Comparison of ENCODE assay signal across 8 cellular contexts in genomic region chr11:64239662-64240466, GRCh38. TPM values are rescaled to one million over a fixed set of nuclear protein-coding genes. Genes with fewer than 3 reads are reported as not detected.
DNase-seq lines count a peak whose midpoint lies in the region; ATAC-seq, FAIRE-seq and TF ChIP-seq lines count a peak whose summit lies in the region.

No MANE protein-coding gene starts in this region.

- peak overlapping the region; percentile 94 for H3K27ac Mint-ChIP-seq in activated T-helper 1 cell treated with anti-CD3 and anti-CD28 coated beads, Interleukin-12 subunit alpha, Interleukin-12 subunit beta, Interleukin-2, Interleukin-4 antibody, amounts not matched to agents 30 ng/mL and 10 ng/mL and 1 ng/mL, durations not matched to agents 14 hours and 24 hours and 36 hours

- no peaks in the 10 kb centered on the region for H3K27me3 Mint-ChIP-seq in activated T-helper 1 cell treated with anti-CD3 and anti-CD28 coated beads, Interleukin-12 subunit alpha, Interleukin-12 subunit beta, Interleukin-2, Interleukin-4 antibody, amounts not matched to agents 30 ng/mL and 10 ng/mL and 1 ng/mL, durations not matched to agents 14 hours and 24 hours and 36 hours (ENCODE audit: insufficient read depth)

- DNase-seq in GF-D8 (lab: John Stamatoyannopoulos, UW) = peak; percentile 70
- no peak for DNase-seq in activated T-helper 1 cell treated with anti-CD3 and anti-CD28 coated beads, Interleukin-12 subunit alpha, Interleukin-12 subunit beta, Interleukin-2, Interleukin-4 antibody, amounts not matched to agents 30 ng/mL and 10 ng/mL and 1 ng/mL, durations not matched to agents 14 hours and 24 hours and 36 hours (ENCODE audit: low spot score)
- no peak for DNase-seq in kidney
- DNase-seq in RCC 7860 (ENCODE audit: low spot score) = no peak
- no peak for DNase-seq in cerebellar cortex (ENCODE audit: low spot score)
- DNase-seq in GM12892 (ENCODE audit: insufficient read length) = no peak

- H3K9me3 Mint-ChIP-seq in activated T-helper 1 cell treated with anti-CD3 and anti-CD28 coated beads, Interleukin-12 subunit alpha, Interleukin-12 subunit beta, Interleukin-2, Interleukin-4 antibody, amounts not matched to agents 30 ng/mL and 10 ng/mL and 1 ng/mL, durations not matched to agents 14 hours and 24 hours and 36 hours = no peaks in the 10 kb centered on the region

- TF ChIP-seq CTCF in kidney (IDR thresholded peaks at IDR 0.05; ENCODE audit: borderline replicate concordance, extremely low read depth, insufficient read depth) = no peak

- H3K36me3 Mint-ChIP-seq in activated T-helper 1 cell treated with anti-CD3 and anti-CD28 coated beads, Interleukin-12 subunit alpha, Interleukin-12 subunit beta, Interleukin-2, Interleukin-4 antibody, amounts not matched to agents 30 ng/mL and 10 ng/mL and 1 ng/mL, durations not matched to agents 14 hours and 24 hours and 36 hours (ENCODE audit: low read depth) = peaks cover 21% of the 10 kb centered on the region

- peaks cover 12 to 18% of the 10 kb centered on the region in 2 donors for H3K36me3 ChIP-seq in kidney (ENCODE audit: control insufficient read depth in 1 of 2, insufficient read depth in 2 of 2, low read length in 2 of 2)
- H3K36me3 ChIP-seq in thymus (ENCODE audit: control insufficient read depth, insufficient read depth) = peaks cover 19% of the 10 kb centered on the region

- H3K4me3 ChIP-seq in kidney (ENCODE audit: low read length in 2 of 2) = peak overlapping the region; percentile 79 to 91
- H3K4me3 ChIP-seq in thymus (ENCODE audit: low read length) = peak overlapping the region; percentile 54

- no peaks in the 10 kb centered on the region for H3K27me3 ChIP-seq in thymus (ENCODE audit: control insufficient read depth, insufficient read depth)

- H3K9ac ChIP-seq in kidney (ENCODE audit: low read length in 2 of 2) = peak overlapping the region; percentile 97 to 100

- no peak for TF ChIP-seq POLR2A in GM12892 (IDR thresholded peaks at IDR 0.05; ENCODE audit: low read depth, low read length)

- peaks cover 41% of the 10 kb centered on the region for H3K4me1 Mint-ChIP-seq in activated T-helper 1 cell treated with anti-CD3 and anti-CD28 coated beads, Interleukin-12 subunit alpha, Interleukin-12 subunit beta, Interleukin-2, Interleukin-4 antibody, amounts not matched to agents 30 ng/mL and 10 ng/mL and 1 ng/mL, durations not matched to agents 14 hours and 24 hours and 36 hours (ENCODE audit: low read depth)

- intact Hi-C loops in activated T-helper 1 cell treated with anti-CD3 and anti-CD28 coated beads, Interleukin-12 subunit alpha, Interleukin-12 subunit beta, Interleukin-2, Interleukin-4 antibody, amounts not matched to agents 30 ng/mL and 10 ng/mL and 1 ng/mL, durations not matched to agents 14 hours and 24 hours and 36 hours (cut with micrococcal nuclease) = loop anchor here (2.0 to 5.0 kb wide), 2 partner anchors 33 to 1648 kb away; partner anchors contain the start of genes FERMT3 and TUT1
- intact Hi-C loops in kidney (cut with DNase I) = no loop called here

- H3K4me3 Mint-ChIP-seq in activated T-helper 1 cell treated with anti-CD3 and anti-CD28 coated beads, Interleukin-12 subunit alpha, Interleukin-12 subunit beta, Interleukin-2, Interleukin-4 antibody, amounts not matched to agents 30 ng/mL and 10 ng/mL and 1 ng/mL, durations not matched to agents 14 hours and 24 hours and 36 hours = peak overlapping the region; percentile 94

- 82% methylated on average over 12 of the region's 12 CpGs for WGBS in thymus

- H3K4me1 ChIP-seq in kidney (ENCODE audit: control insufficient read depth in 1 of 2, insufficient read depth in 1 of 2, low read depth in 1 of 2, low read length in 2 of 2) = peaks cover 29 to 33% of the 10 kb centered on the region in 2 donors
- H3K4me1 ChIP-seq in thymus (ENCODE audit: control insufficient read depth, insufficient read depth, low read length) = peaks cover 13% of the 10 kb centered on the region

- H3K27ac ChIP-seq in kidney (ENCODE audit: low read depth in 2 of 2, low read length in 2 of 2) = peak overlapping the region; percentile 100
- H3K27ac ChIP-seq in thymus (ENCODE audit: low read depth) = peak overlapping the region; percentile 96

- FAIRE-seq in kidney (lab: Jason Lieb, UNC) = no peak
- no peak for FAIRE-seq in RCC 7860 (lab: Jason Lieb, UNC)
- FAIRE-seq in GM12892 (lab: Jason Lieb, UNC) = no peak

- no peaks in the 10 kb centered on the region for H3K9me3 ChIP-seq in kidney (ENCODE audit: control insufficient read depth in 1 of 2, low read length in 2 of 2)
- no peaks in the 10 kb centered on the region for H3K9me3 ChIP-seq in thymus (ENCODE audit: control insufficient read depth)

- ATAC-seq in HG03159 (IDR thresholded peaks at IDR 0.05; ENCODE audit: unreplicated experiment) = peak; percentile 7

RNA-seq across cellular contexts. Expression of gene FKBP2, which starts 1.0 kb away (rescaled TPM):
- total RNA-seq in activated T-helper 1 cell treated with anti-CD3 and anti-CD28 coated beads, Interleukin-12 subunit alpha, Interleukin-12 subunit beta, Interleukin-2, Interleukin-4 antibody, amounts not matched to agents 30 ng/mL and 10 ng/mL and 1 ng/mL, durations not matched to agents 14 hours and 24 hours and 36 hours = 32.6 and 34.3 TPM in 2 replicates
- 76.0 TPM for total RNA-seq in kidney
- polyA plus RNA-seq in kidney (ENCODE audit: insufficient read depth, low read depth, low replicate concordance) (411 TPM), thymus (128 TPM)
- polyA plus RNA-seq in GM12892 (2012; ENCODE audit: missing spikeins) = 33.2 TPM

RNA-seq across cellular contexts. Expression of gene VEGFB, which starts 5.5 kb away (rescaled TPM):
- 55.5 and 60.2 TPM in 2 replicates for total RNA-seq in activated T-helper 1 cell treated with anti-CD3 and anti-CD28 coated beads, Interleukin-12 subunit alpha, Interleukin-12 subunit beta, Interleukin-2, Interleukin-4 antibody, amounts not matched to agents 30 ng/mL and 10 ng/mL and 1 ng/mL, durations not matched to agents 14 hours and 24 hours and 36 hours
- 77.6 TPM for total RNA-seq in kidney
- 157 TPM for polyA plus RNA-seq in kidney (ENCODE audit: insufficient read depth, low read depth, low replicate concordance)
- 70.2 TPM for polyA plus RNA-seq in thymus
- 72.9 TPM for polyA plus RNA-seq in GM12892 (2012; ENCODE audit: missing spikeins)

RNA-seq across cellular contexts. Expression of gene PPP1R14B, which starts 6.9 kb away (rescaled TPM):
- 238 and 248 TPM in 2 replicates for total RNA-seq in activated T-helper 1 cell treated with anti-CD3 and anti-CD28 coated beads, Interleukin-12 subunit alpha, Interleukin-12 subunit beta, Interleukin-2, Interleukin-4 antibody, amounts not matched to agents 30 ng/mL and 10 ng/mL and 1 ng/mL, durations not matched to agents 14 hours and 24 hours and 36 hours
- total RNA-seq in kidney = 86.5 TPM
- 145 TPM for polyA plus RNA-seq in kidney (ENCODE audit: insufficient read depth, low read depth, low replicate concordance)
- polyA plus RNA-seq in thymus = 105 TPM
- 121 TPM for polyA plus RNA-seq in GM12892 (2012; ENCODE audit: missing spikeins)

RNA-seq across cellular contexts. Expression of gene DNAJC4, which starts 9.5 kb away (rescaled TPM):
- 18.4 and 19.8 TPM in 2 replicates for total RNA-seq in activated T-helper 1 cell treated with anti-CD3 and anti-CD28 coated beads, Interleukin-12 subunit alpha, Interleukin-12 subunit beta, Interleukin-2, Interleukin-4 antibody, amounts not matched to agents 30 ng/mL and 10 ng/mL and 1 ng/mL, durations not matched to agents 14 hours and 24 hours and 36 hours
- 31.1 TPM for total RNA-seq in kidney
- polyA plus RNA-seq in kidney (ENCODE audit: insufficient read depth, low read depth, low replicate concordance) (102 TPM), thymus (134 TPM)
- 41.5 TPM for polyA plus RNA-seq in GM12892 (2012; ENCODE audit: missing spikeins)

RNA-seq across cellular contexts. Expression of gene PLCB3, which starts 11.5 kb away (rescaled TPM):
- total RNA-seq in activated T-helper 1 cell treated with anti-CD3 and anti-CD28 coated beads, Interleukin-12 subunit alpha, Interleukin-12 subunit beta, Interleukin-2, Interleukin-4 antibody, amounts not matched to agents 30 ng/mL and 10 ng/mL and 1 ng/mL, durations not matched to agents 14 hours and 24 hours and 36 hours = 13.4 and 14.2 TPM in 2 replicates
- 24.6 TPM for total RNA-seq in kidney
- polyA plus RNA-seq in kidney (ENCODE audit: insufficient read depth, low read depth, low replicate concordance) (9.6 TPM), thymus (7.3 TPM)
- 5.9 TPM for polyA plus RNA-seq in GM12892 (2012; ENCODE audit: missing spikeins)
